8 cellular contexts compared by ENCODE assay signal in genomic region chr3:44477312-44478030, GRCh38. TPM values are rescaled to one million over a fixed set of nuclear protein-coding genes. Genes with fewer than 3 reads are reported as not detected.
A peak's percentile ranks its signal among the peaks of the same experiment; 100 is the strongest.
DNase-seq lines count a peak whose midpoint lies in the region; ATAC-seq, FAIRE-seq and TF ChIP-seq lines count a peak whose summit lies in the region.

Gene ZNF445 (minus strand): TSS chr3:44477670. CDS start chr3:44455549, 22,121 bp downstream.

- TF ChIP-seq CTCF in glutamatergic neuron (IDR thresholded peaks at IDR 0.05; ENCODE audit: partially characterized antibody, unreplicated experiment), result no peak
- no peak for TF ChIP-seq CTCF in osteocyte (IDR thresholded peaks at IDR 0.05)
- TF ChIP-seq CTCF in testis (IDR thresholded peaks at IDR 0.05), result no peak

- WGBS in testis, 2 donors, result 1 to 2% methylated on average over 29 to 64 of the region's 69 CpGs

- TF ChIP-seq POLR2A in H54 (IDR thresholded peaks at IDR 0.05; ENCODE audit: low read depth, low read length) (peak; percentile 69), testis (IDR thresholded peaks at IDR 0.05) (no peak)

- H3K9me3 ChIP-seq in MG63, result no peaks in the 10 kb centered on the region
- H3K9me3 ChIP-seq in testis, result no peaks in the 10 kb centered on the region

- peaks cover 9% of the 10 kb centered on the region for H3K4me1 ChIP-seq in testis

- H3K36me3 ChIP-seq in MG63 (no peaks in the 10 kb centered on the region), testis (ENCODE audit: low read depth, missing control alignments) (no peaks in the 10 kb centered on the region)

- H3K4me3 ChIP-seq in MG63 (peak within 1 kb of the TSS; percentile 72), testis (peak within 1 kb of the TSS; percentile 74 to 95)

- ATAC-seq in SK-N-SH treated with all-trans-retinoic acid at 6 μM for 48 hours, result peak; percentile 94

- H3K4me1 Mint-ChIP-seq in glutamatergic neuron (ENCODE audit: low read depth, unreplicated experiment) (peaks cover 30% of the 10 kb centered on the region), osteocyte (ENCODE audit: unreplicated experiment) (peaks cover 34% of the 10 kb centered on the region)

- peaks cover 12% of the 10 kb centered on the region for H3K9me3 Mint-ChIP-seq in glutamatergic neuron (ENCODE audit: unreplicated experiment)
- no peaks in the 10 kb centered on the region for H3K9me3 Mint-ChIP-seq in osteocyte (ENCODE audit: unreplicated experiment)

- H3K27me3 Mint-ChIP-seq in glutamatergic neuron (ENCODE audit: unreplicated experiment), result peaks cover 7% of the 10 kb centered on the region
- H3K27me3 Mint-ChIP-seq in osteocyte (ENCODE audit: unreplicated experiment), result no peaks in the 10 kb centered on the region

- peak; percentile 82 for DNase-seq in ELR (ENCODE audit: low read depth)
- DNase-seq in H54 (ENCODE audit: insufficient read length, low spot score), result peak; percentile 74
- DNase-seq in MG63, result peak; percentile 76
- peak; percentile 80 for DNase-seq in activated naive CD4-positive, alpha-beta T cell treated with anti-CD3 and anti-CD28 coated beads, Interleukin-2, amount 50 U/mL, for 16 hours
- DNase-seq in glutamatergic neuron, result peak; percentile 88
- peak; percentile 93 for DNase-seq in osteocyte (ENCODE audit: extremely low spot score, unreplicated experiment)
- DNase-seq in testis, result peak; percentile 83

- H3K27ac Mint-ChIP-seq in glutamatergic neuron (ENCODE audit: unreplicated experiment) (peak within 1 kb of the TSS; percentile 97), osteocyte (ENCODE audit: unreplicated experiment) (peak within 1 kb of the TSS; percentile 85)

- H3K27ac ChIP-seq in testis, result peak within 1 kb of the TSS; percentile 53 to 88

- H3K27me3 ChIP-seq in MG63, result no peaks in the 10 kb centered on the region
- no peaks in the 10 kb centered on the region for H3K27me3 ChIP-seq in testis

- H3K36me3 Mint-ChIP-seq in glutamatergic neuron (ENCODE audit: unreplicated experiment) (no peaks in the 10 kb centered on the region), osteocyte (ENCODE audit: unreplicated experiment) (no peaks in the 10 kb centered on the region)

- intact Hi-C loops in testis (cut with DNase I; ENCODE audit: low total_unique reads), result no loop called here

- peak within 1 kb of the TSS; percentile 96 for H3K4me3 Mint-ChIP-seq in glutamatergic neuron (ENCODE audit: unreplicated experiment)
- peak within 1 kb of the TSS; percentile 94 for H3K4me3 Mint-ChIP-seq in osteocyte (ENCODE audit: unreplicated experiment)

- FAIRE-seq in H54 (lab: Jason Lieb, UNC), result no peak

TF ChIP-seq in SK-N-SH treated with all-trans-retinoic acid at 6 μM for 48 hours, 23 proteins besides CTCF, POLR2A, EP300 and RAD21:
- TF ChIP-seq ESRRG (CRISPR knock-in tag; IDR thresholded peaks at IDR 0.05) (no peak), TOX (CRISPR knock-in tag; IDR thresholded peaks at IDR 0.05; ENCODE audit: borderline replicate concordance) (no peak), BACH2 (CRISPR knock-in tag; IDR thresholded peaks at IDR 0.05; ENCODE audit: borderline replicate concordance) (no peak), ZNF565 (CRISPR knock-in tag; conservative IDR thresholded peaks at IDR 0.05; ENCODE audit: low read depth) (no peak), OSR1 (CRISPR knock-in tag; IDR thresholded peaks at IDR 0.05) (no peak), ISL1 (CRISPR knock-in tag; IDR thresholded peaks at IDR 0.05) (no peak), ZC3H10 (CRISPR knock-in tag; IDR thresholded peaks at IDR 0.05) (no peak), ZNF70 (CRISPR knock-in tag; IDR thresholded peaks at IDR 0.05) (no peak), PATZ1 (CRISPR knock-in tag; IDR thresholded peaks at IDR 0.05; ENCODE audit: borderline replicate concordance) (no peak), CSDC2 (CRISPR knock-in tag; IDR thresholded peaks at IDR 0.05) (no peak)
- TF ChIP-seq, protein P1, sequence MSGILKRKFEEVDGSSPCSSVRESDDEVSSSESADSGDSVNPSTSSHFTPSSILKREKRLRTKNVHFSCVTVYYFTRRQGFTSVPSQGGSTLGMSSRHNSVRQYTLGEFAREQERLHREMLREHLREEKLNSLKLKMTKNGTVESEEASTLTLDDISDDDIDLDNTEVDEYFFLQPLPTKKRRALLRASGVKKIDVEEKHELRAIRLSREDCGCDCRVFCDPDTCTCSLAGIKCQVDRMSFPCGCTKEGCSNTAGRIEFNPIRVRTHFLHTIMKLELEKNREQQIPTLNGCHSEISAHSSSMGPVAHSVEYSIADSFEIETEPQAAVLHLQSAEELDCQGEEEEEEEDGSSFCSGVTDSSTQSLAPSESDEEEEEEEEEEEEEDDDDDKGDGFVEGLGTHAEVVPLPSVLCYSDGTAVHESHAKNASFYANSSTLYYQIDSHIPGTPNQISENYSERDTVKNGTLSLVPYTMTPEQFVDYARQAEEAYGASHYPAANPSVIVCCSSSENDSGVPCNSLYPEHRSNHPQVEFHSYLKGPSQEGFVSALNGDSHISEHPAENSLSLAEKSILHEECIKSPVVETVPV (CRISPR knock-in tag; IDR thresholded peaks at IDR 0.05), result no peak

RNA-seq across cellular contexts. Expression of gene ZNF445, which starts in this region (rescaled TPM):
- 3.9 and 6.0 TPM in 2 replicates for total RNA-seq in MG63 (2014; rRNA removed; shearing (Covaris generic); ENCODE audit: low replicate concordance)
- total RNA-seq in glutamatergic neuron (ENCODE audit: unreplicated experiment) (66.8 TPM), osteocyte (26.1 and 28.2 TPM in 2 replicates), testis (10 to 100 TPM; 15.0 to 15.8 TPM)
- 8.5 TPM for polyA plus RNA-seq in testis (ENCODE audit: insufficient read depth, low read depth, low replicate concordance)

Comparison
In these comparisons a context has a peak if more than half of its experiments do, and no peak if none do; other contexts are left out.
1. Peak in every context shown above with its lines: DNase-seq, ATAC-seq, H3K4me3 ChIP-seq and H3K27ac ChIP-seq.